ENCODE assay signal across 24 cellular contexts in the genomic region with DNA sequence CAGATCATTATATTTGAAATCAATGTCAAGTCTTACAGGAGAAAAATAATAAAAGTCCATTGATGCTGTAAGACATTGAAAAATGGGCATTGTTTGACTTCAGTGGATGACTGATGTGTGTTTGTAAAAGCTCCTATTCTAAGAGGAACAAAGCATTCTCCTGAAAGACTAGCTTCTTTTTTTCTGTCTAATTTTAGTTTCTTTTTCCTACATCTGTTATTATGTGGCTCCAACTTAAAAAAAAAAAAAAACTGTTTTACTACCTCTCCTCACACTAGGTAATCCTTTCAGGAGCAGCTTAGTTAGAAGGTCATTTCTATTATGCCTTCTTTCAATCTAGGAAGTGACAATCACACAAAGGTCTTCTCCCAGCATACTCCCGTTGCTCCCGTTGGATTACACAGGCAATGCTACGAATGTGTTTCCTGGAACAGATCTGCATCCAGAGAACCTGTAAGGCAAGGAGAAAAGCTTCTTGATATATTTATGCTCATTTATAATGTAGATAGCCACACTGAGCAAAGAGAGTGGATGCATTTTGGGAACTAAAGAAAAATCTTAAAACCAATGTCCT.
"Had no signal": no experiment of that assay in that cellular context is flagged by ENCODE, and none has a peak within 500 bp of the region (broad histone marks: within the 10 kb centered on the region; RNA-seq: fewer than 3 reads in every experiment).

No MANE protein-coding gene starts in this region.

- H3K27ac Mint-ChIP-seq: activated naive CD4-positive, alpha-beta T cell treated with anti-CD3 and anti-CD28 coated beads for 36 hours; activated naive CD8-positive, alpha-beta T cell treated with anti-CD3 and anti-CD28 coated beads, Interleukin-2, amount 10 ng/mL, durations not matched to agents 7 days and 5 days; naive thymus-derived CD8-positive, alpha-beta T cell; stimulated activated naive CD8-positive, alpha-beta T cell treated with anti-CD3 and anti-CD28 coated beads, Interleukin-15, Interleukin-2, amounts not matched to agents 100 ng/mL and 50 ng/mL, for 24 hours; T-helper 1 cell treated with Interleukin-12 subunit alpha and Interleukin-12 subunit beta and Interleukin-4 antibody, amounts not matched to agents 30 μg/mL and 1 μg/mL, for 36 hours had no signal

- H3K9me3 Mint-ChIP-seq: activated naive CD8-positive, alpha-beta T cell treated with anti-CD3 and anti-CD28 coated beads, Interleukin-2, amount 10 ng/mL, durations not matched to agents 7 days and 5 days had no signal

- FAIRE-seq: endometrium had no signal

- H3K36me3 Mint-ChIP-seq: activated naive CD8-positive, alpha-beta T cell treated with anti-CD3 and anti-CD28 coated beads, Interleukin-2, amount 10 ng/mL, durations not matched to agents 7 days and 5 days had no signal

- H3K4me3 ChIP-seq: body of pancreas, left lung, lung, ovary, psoas muscle, right atrium auricular region, tibial nerve had no signal

- H3K27me3 Mint-ChIP-seq: activated naive CD8-positive, alpha-beta T cell treated with anti-CD3 and anti-CD28 coated beads, Interleukin-2, amount 10 ng/mL, durations not matched to agents 7 days and 5 days; naive thymus-derived CD8-positive, alpha-beta T cell; stimulated activated naive CD8-positive, alpha-beta T cell treated with anti-CD3 and anti-CD28 coated beads, Interleukin-15, Interleukin-2, amounts not matched to agents 100 ng/mL and 50 ng/mL, for 24 hours had no signal

- H3K4me1 ChIP-seq: body of pancreas, foreskin keratinocyte, left lung, psoas muscle, right atrium auricular region, tibial nerve had no signal

- DNase-seq: activated CD4-positive, alpha-beta T cell treated with anti-CD3 and anti-CD28 coated beads for 4 hours; activated CD4-positive, alpha-beta T cell treated with anti-CD3 and anti-CD28 coated beads, Interleukin-2, amount 50 U/mL, for 48 hours; activated CD4-positive, CD25-positive, alpha-beta regulatory T cell; activated effector memory CD4-positive, alpha-beta T cell treated with Interleukin-2 at 50 U/mL for 16 hours; activated naive CD4-positive, alpha-beta T cell treated with anti-CD3 and anti-CD28 coated beads for 36 hours; activated naive CD8-positive, alpha-beta T cell treated with anti-CD3 and anti-CD28 coated beads, Interleukin-2, amount 10 ng/mL, durations not matched to agents 7 days and 5 days; activated T-cell treated with anti-CD3 and anti-CD28 coated beads, Interleukin-2, amount 50 U/mL, for 48 hours; amygdala; body of pancreas; erythroblast; foreskin keratinocyte; kidney glomerular epithelial cell; naive thymus-derived CD8-positive, alpha-beta T cell; ovary; psoas muscle; stimulated activated CD4-positive, alpha-beta T cell treated with anti-CD3 and anti-CD28 coated beads, Interleukin-4, amount 100 ng/mL, for 4 hours had no signal

- H3K9me3 ChIP-seq: body of pancreas, neutrophil, ovary, psoas muscle, right atrium auricular region had no signal

- H3K27ac ChIP-seq: body of pancreas, foreskin keratinocyte, left lung, neutrophil, ovary, psoas muscle, right atrium auricular region, tibial nerve had no signal

- H3K36me3 ChIP-seq: left lung, neutrophil, ovary, right atrium auricular region, tibial nerve had no signal

- H3K27me3 ChIP-seq: body of pancreas, foreskin keratinocyte, left lung, neutrophil, ovary, right atrium auricular region, tibial nerve had no signal

- H3K4me1 Mint-ChIP-seq: activated naive CD8-positive, alpha-beta T cell treated with anti-CD3 and anti-CD28 coated beads, Interleukin-2, amount 10 ng/mL, durations not matched to agents 7 days and 5 days; naive thymus-derived CD8-positive, alpha-beta T cell had no signal

- H3K4me3 Mint-ChIP-seq: activated naive CD4-positive, alpha-beta T cell treated with anti-CD3 and anti-CD28 coated beads for 36 hours; activated naive CD8-positive, alpha-beta T cell treated with anti-CD3 and anti-CD28 coated beads, Interleukin-2, amount 10 ng/mL, durations not matched to agents 7 days and 5 days; naive thymus-derived CD8-positive, alpha-beta T cell; stimulated activated naive CD8-positive, alpha-beta T cell treated with anti-CD3 and anti-CD28 coated beads, Interleukin-15, Interleukin-2, amounts not matched to agents 100 ng/mL and 50 ng/mL, for 24 hours; T-helper 1 cell treated with Interleukin-12 subunit alpha and Interleukin-12 subunit beta and Interleukin-4 antibody, amounts not matched to agents 30 μg/mL and 1 μg/mL, for 36 hours had no signal
